In genomic region chr18:48986851-48987761, GRCh38 we compare ENCODE assay signal across 1 cellular context.
TF ChIP-seq lines count a peak whose summit lies in the region.

No MANE protein-coding gene starts in this region.

TF ChIP-seq in GM23338, 12 proteins besides CTCF, POLR2A, EP300 and RAD21 (continued from another document):
- TF ChIP-seq, protein P1, sequence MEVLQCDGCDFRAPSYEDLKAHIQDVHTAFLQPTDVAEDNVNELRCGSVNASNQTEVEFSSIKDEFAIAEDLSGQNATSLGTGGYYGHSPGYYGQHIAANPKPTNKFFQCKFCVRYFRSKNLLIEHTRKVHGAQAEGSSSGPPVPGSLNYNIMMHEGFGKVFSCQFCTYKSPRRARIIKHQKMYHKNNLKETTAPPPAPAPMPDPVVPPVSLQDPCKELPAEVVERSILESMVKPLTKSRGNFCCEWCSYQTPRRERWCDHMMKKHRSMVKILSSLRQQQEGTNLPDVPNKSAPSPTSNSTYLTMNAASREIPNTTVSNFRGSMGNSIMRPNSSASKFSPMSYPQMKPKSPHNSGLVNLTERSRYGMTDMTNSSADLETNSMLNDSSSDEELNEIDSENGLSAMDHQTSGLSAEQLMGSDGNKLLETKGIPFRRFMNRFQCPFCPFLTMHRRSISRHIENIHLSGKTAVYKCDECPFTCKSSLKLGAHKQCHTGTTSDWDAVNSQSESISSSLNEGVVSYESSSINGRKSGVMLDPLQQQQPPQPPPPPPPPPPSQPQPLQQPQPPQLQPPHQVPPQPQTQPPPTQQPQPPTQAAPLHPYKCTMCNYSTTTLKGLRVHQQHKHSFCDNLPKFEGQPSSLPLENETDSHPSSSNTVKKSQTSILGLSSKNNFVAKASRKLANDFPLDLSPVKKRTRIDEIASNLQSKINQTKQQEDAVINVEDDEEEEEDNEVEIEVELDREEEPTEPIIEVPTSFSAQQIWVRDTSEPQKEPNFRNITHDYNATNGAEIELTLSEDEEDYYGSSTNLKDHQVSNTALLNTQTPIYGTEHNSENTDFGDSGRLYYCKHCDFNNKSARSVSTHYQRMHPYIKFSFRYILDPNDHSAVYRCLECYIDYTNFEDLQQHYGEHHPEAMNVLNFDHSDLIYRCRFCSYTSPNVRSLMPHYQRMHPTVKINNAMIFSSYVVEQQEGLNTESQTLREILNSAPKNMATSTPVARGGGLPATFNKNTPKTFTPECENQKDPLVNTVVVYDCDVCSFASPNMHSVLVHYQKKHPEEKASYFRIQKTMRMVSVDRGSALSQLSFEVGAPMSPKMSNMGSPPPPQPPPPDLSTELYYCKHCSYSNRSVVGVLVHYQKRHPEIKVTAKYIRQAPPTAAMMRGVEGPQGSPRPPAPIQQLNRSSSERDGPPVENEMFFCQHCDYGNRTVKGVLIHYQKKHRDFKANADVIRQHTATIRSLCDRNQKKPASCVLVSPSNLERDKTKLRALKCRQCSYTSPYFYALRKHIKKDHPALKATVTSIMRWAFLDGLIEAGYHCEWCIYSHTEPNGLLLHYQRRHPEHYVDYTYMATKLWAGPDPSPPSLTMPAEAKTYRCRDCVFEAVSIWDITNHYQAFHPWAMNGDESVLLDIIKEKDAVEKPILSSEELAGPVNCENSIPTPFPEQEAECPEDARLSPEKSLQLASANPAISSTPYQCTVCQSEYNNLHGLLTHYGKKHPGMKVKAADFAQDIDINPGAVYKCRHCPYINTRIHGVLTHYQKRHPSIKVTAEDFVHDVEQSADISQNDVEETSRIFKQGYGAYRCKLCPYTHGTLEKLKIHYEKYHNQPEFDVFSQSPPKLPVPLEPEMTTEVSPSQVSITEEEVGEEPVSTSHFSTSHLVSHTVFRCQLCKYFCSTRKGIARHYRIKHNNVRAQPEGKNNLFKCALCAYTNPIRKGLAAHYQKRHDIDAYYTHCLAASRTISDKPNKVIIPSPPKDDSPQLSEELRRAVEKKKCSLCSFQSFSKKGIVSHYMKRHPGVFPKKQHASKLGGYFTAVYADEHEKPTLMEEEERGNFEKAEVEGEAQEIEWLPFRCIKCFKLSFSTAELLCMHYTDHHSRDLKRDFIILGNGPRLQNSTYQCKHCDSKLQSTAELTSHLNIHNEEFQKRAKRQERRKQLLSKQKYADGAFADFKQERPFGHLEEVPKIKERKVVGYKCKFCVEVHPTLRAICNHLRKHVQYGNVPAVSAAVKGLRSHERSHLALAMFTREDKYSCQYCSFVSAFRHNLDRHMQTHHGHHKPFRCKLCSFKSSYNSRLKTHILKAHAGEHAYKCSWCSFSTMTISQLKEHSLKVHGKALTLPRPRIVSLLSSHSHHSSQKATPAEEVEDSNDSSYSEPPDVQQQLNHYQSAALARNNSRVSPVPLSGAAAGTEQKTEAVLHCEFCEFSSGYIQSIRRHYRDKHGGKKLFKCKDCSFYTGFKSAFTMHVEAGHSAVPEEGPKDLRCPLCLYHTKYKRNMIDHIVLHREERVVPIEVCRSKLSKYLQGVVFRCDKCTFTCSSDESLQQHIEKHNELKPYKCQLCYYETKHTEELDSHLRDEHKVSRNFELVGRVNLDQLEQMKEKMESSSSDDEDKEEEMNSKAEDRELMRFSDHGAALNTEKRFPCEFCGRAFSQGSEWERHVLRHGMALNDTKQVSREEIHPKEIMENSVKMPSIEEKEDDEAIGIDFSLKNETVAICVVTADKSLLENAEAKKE (CRISPR knock-in tag; IDR thresholded peaks at IDR 0.05): no peak
- TF ChIP-seq NANOG (IDR thresholded peaks at IDR 0.05; ENCODE audit: borderline replicate concordance): no peak
- TF ChIP-seq EZH2 (IDR thresholded peaks at IDR 0.05; ENCODE audit: low read depth, unreplicated experiment): no peak
- TF ChIP-seq POLR2AphosphoS5 (IDR thresholded peaks at IDR 0.05; ENCODE audit: low read depth): no peak
- TF ChIP-seq ZNF114 (CRISPR knock-in tag; IDR thresholded peaks at IDR 0.05): no peak
- no peak for TF ChIP-seq ZNF331 (CRISPR knock-in tag; IDR thresholded peaks at IDR 0.05; ENCODE audit: low read depth)
- no peak for TF ChIP-seq CREB1 (CRISPR knock-in tag; IDR thresholded peaks at IDR 0.05; ENCODE audit: low read depth)
